Comparison of ENCODE assay signal across 1 cellular context in the genomic region with DNA sequence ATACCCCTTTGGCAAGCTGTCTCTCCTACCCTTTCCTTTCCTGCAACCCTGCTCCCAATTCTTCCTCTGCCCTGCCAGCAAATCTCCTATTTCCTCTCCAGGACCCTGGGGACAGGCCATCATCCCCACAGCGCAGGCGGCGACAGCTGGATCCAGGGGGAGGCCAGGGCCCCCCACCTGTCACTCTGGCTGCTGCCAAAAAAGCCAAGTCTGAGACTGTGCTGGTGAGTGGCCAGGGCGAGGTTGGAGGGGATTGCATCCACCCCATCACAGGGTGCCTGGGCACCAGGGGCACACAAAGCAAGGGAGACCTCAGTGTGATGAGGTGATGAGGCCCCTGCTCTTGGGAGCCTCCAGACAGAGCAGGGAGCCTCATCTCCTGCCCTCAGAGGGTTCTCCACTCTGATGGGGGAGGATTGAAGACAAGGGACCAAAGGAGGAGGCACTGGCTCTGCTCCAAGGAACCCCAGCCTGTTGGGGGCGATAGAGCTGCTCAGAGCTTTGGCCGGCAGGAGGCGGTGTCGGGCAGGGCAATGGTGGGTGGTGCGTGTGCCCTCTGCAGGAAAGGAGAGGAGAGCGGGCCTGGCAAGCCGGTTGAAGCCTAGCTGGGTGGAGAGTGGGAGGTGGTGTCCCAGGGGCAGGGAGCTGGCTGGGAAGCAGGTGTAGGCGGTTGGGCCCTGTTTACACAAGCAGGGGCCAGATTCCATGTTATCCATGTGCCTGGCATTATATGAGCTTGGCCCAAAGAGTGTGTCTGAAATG.
TF ChIP-seq lines count a peak whose summit lies in the region.

No MANE protein-coding gene starts in this region.

TF ChIP-seq in GM23338, 12 proteins besides CTCF, POLR2A, EP300 and RAD21 (continued from another document):
- TF ChIP-seq, protein P1, sequence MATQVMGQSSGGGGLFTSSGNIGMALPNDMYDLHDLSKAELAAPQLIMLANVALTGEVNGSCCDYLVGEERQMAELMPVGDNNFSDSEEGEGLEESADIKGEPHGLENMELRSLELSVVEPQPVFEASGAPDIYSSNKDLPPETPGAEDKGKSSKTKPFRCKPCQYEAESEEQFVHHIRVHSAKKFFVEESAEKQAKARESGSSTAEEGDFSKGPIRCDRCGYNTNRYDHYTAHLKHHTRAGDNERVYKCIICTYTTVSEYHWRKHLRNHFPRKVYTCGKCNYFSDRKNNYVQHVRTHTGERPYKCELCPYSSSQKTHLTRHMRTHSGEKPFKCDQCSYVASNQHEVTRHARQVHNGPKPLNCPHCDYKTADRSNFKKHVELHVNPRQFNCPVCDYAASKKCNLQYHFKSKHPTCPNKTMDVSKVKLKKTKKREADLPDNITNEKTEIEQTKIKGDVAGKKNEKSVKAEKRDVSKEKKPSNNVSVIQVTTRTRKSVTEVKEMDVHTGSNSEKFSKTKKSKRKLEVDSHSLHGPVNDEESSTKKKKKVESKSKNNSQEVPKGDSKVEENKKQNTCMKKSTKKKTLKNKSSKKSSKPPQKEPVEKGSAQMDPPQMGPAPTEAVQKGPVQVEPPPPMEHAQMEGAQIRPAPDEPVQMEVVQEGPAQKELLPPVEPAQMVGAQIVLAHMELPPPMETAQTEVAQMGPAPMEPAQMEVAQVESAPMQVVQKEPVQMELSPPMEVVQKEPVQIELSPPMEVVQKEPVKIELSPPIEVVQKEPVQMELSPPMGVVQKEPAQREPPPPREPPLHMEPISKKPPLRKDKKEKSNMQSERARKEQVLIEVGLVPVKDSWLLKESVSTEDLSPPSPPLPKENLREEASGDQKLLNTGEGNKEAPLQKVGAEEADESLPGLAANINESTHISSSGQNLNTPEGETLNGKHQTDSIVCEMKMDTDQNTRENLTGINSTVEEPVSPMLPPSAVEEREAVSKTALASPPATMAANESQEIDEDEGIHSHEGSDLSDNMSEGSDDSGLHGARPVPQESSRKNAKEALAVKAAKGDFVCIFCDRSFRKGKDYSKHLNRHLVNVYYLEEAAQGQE (IDR thresholded peaks at IDR 0.05; ENCODE audit: unreplicated experiment), result no peak
- TF ChIP-seq JUNB (IDR thresholded peaks at IDR 0.05; ENCODE audit: unreplicated experiment), result no peak
- TF ChIP-seq, protein P2, sequence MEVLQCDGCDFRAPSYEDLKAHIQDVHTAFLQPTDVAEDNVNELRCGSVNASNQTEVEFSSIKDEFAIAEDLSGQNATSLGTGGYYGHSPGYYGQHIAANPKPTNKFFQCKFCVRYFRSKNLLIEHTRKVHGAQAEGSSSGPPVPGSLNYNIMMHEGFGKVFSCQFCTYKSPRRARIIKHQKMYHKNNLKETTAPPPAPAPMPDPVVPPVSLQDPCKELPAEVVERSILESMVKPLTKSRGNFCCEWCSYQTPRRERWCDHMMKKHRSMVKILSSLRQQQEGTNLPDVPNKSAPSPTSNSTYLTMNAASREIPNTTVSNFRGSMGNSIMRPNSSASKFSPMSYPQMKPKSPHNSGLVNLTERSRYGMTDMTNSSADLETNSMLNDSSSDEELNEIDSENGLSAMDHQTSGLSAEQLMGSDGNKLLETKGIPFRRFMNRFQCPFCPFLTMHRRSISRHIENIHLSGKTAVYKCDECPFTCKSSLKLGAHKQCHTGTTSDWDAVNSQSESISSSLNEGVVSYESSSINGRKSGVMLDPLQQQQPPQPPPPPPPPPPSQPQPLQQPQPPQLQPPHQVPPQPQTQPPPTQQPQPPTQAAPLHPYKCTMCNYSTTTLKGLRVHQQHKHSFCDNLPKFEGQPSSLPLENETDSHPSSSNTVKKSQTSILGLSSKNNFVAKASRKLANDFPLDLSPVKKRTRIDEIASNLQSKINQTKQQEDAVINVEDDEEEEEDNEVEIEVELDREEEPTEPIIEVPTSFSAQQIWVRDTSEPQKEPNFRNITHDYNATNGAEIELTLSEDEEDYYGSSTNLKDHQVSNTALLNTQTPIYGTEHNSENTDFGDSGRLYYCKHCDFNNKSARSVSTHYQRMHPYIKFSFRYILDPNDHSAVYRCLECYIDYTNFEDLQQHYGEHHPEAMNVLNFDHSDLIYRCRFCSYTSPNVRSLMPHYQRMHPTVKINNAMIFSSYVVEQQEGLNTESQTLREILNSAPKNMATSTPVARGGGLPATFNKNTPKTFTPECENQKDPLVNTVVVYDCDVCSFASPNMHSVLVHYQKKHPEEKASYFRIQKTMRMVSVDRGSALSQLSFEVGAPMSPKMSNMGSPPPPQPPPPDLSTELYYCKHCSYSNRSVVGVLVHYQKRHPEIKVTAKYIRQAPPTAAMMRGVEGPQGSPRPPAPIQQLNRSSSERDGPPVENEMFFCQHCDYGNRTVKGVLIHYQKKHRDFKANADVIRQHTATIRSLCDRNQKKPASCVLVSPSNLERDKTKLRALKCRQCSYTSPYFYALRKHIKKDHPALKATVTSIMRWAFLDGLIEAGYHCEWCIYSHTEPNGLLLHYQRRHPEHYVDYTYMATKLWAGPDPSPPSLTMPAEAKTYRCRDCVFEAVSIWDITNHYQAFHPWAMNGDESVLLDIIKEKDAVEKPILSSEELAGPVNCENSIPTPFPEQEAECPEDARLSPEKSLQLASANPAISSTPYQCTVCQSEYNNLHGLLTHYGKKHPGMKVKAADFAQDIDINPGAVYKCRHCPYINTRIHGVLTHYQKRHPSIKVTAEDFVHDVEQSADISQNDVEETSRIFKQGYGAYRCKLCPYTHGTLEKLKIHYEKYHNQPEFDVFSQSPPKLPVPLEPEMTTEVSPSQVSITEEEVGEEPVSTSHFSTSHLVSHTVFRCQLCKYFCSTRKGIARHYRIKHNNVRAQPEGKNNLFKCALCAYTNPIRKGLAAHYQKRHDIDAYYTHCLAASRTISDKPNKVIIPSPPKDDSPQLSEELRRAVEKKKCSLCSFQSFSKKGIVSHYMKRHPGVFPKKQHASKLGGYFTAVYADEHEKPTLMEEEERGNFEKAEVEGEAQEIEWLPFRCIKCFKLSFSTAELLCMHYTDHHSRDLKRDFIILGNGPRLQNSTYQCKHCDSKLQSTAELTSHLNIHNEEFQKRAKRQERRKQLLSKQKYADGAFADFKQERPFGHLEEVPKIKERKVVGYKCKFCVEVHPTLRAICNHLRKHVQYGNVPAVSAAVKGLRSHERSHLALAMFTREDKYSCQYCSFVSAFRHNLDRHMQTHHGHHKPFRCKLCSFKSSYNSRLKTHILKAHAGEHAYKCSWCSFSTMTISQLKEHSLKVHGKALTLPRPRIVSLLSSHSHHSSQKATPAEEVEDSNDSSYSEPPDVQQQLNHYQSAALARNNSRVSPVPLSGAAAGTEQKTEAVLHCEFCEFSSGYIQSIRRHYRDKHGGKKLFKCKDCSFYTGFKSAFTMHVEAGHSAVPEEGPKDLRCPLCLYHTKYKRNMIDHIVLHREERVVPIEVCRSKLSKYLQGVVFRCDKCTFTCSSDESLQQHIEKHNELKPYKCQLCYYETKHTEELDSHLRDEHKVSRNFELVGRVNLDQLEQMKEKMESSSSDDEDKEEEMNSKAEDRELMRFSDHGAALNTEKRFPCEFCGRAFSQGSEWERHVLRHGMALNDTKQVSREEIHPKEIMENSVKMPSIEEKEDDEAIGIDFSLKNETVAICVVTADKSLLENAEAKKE (CRISPR knock-in tag; IDR thresholded peaks at IDR 0.05), result no peak
